Comparison of ENCODE assay signal across 1 cellular context in the genomic region with DNA sequence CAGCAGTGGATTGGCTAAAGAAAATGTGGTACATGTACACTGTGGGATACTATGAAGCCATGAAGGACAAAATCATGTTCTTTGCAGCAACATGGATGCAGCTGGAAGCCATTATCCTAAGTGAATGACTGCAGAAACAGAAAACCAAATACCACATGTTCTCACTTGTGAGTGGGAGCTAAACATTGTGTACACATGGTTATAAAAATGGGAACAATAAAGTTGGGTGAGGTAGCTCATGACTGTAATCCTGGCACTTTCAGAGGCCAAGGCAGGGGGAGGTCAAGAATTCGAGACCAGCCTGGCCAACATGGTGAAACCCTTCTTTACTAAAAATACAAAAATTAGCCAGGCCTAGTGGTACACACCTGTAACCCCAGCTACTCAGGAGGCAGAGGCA.
TF ChIP-seq lines count a peak whose summit lies in the region.

No MANE protein-coding gene starts in this region.

TF ChIP-seq in IMR-90, 13 proteins besides CTCF, POLR2A, EP300 and RAD21 (continued from another document):
- TF ChIP-seq RCOR1 (IDR thresholded peaks at IDR 0.05; ENCODE audit: insufficient replicate concordance, low read length) (no peak), RFX5 (IDR thresholded peaks at IDR 0.05; ENCODE audit: low read depth, low read length) (no peak), NFE2L2 (IDR thresholded peaks at IDR 0.05; ENCODE audit: low read depth, low read length) (no peak), FOS (IDR thresholded peaks at IDR 0.05; ENCODE audit: low read depth, low read length) (no peak), SMC3 (IDR thresholded peaks at IDR 0.05; ENCODE audit: low read depth, low read length) (no peak), CEBPB (IDR thresholded peaks at IDR 0.05; ENCODE audit: low read depth, low read length) (no peak), MAZ (IDR thresholded peaks at IDR 0.05; ENCODE audit: borderline replicate concordance, low read depth, low read length) (no peak), ELK1 (IDR thresholded peaks at IDR 0.05; ENCODE audit: borderline replicate concordance, low read depth, low read length) (no peak), MXI1 (IDR thresholded peaks at IDR 0.05; ENCODE audit: borderline replicate concordance, low read depth, low read length) (no peak)
TF ChIP-seq in IMR-90: peak in this region for 0.
